Comparison of ENCODE assay signal across 1 cellular context in genomic region chr16:81779540-81780320, GRCh38.
A peak's percentile ranks its signal among the peaks of the same experiment; 100 is the strongest.
TF ChIP-seq lines count a peak whose summit lies in the region.

No MANE protein-coding gene starts in this region.

TF ChIP-seq in GM12878, 131 proteins besides CTCF, POLR2A, EP300 and RAD21 (continued from another document and continues in another):
- no peak for TF ChIP-seq ZNF592 (IDR thresholded peaks at IDR 0.05)
- no peak for TF ChIP-seq KDM1A (IDR thresholded peaks at IDR 0.05; ENCODE audit: borderline replicate concordance)
- TF ChIP-seq SIX5 (IDR thresholded peaks at IDR 0.05; ENCODE audit: low read depth, low read length, severe bottlenecking), result no peak
- no peak for TF ChIP-seq SIN3A (IDR thresholded peaks at IDR 0.05; ENCODE audit: low read depth, low read length)
- TF ChIP-seq PKNOX1 (IDR thresholded peaks at IDR 0.05), result no peak
- no peak for TF ChIP-seq CEBPZ (IDR thresholded peaks at IDR 0.05; ENCODE audit: low read depth, low read length)
- no peak for TF ChIP-seq IRF5 (IDR thresholded peaks at IDR 0.05; ENCODE audit: borderline replicate concordance)
- TF ChIP-seq DPF2 (IDR thresholded peaks at IDR 0.05), result peak; percentile 9
- TF ChIP-seq NR2F1 (conservative IDR thresholded peaks at IDR 0.05), result peak; percentile 91
- peak; percentile 77; the same call in 1 of the 2 replicates for TF ChIP-seq IKZF1 (conservative IDR thresholded peaks at IDR 0.05)
- no peak for TF ChIP-seq HDAC2 (IDR thresholded peaks at IDR 0.05)
- no peak for TF ChIP-seq TARDBP (IDR thresholded peaks at IDR 0.05; ENCODE audit: borderline replicate concordance)
- 0 out of 2 replicates have a peak, but pooled peaks have one; percentile 24 for TF ChIP-seq GATAD2B (conservative IDR thresholded peaks at IDR 0.05; ENCODE audit: low read depth)
- TF ChIP-seq ZBTB4 (CRISPR knock-in tag; IDR thresholded peaks at IDR 0.05), result no peak
- TF ChIP-seq ZBED1 (IDR thresholded peaks at IDR 0.05; ENCODE audit: borderline replicate concordance), result peak; percentile 44; the same call in 1 of the 2 replicates
- no peak for TF ChIP-seq TCF3 (IDR thresholded peaks at IDR 0.05; ENCODE audit: borderline replicate concordance, insufficient read depth, low read depth, low read length)
- no peak for TF ChIP-seq NR2C2 (IDR thresholded peaks at IDR 0.05; ENCODE audit: borderline replicate concordance, control insufficient read depth, insufficient read length, low read depth)
- TF ChIP-seq GABPA (IDR thresholded peaks at IDR 0.05; ENCODE audit: low read depth), result no peak
- TF ChIP-seq ASH2L (IDR thresholded peaks at IDR 0.05; ENCODE audit: borderline replicate concordance, low read depth), result 0 out of 2 replicates have a peak, but pooled peaks have one; percentile 26
- no peak for TF ChIP-seq MYB (IDR thresholded peaks at IDR 0.05; ENCODE audit: borderline replicate concordance, low read depth, low read length)
- 0 out of 2 replicates have a peak, but pooled peaks have one; percentile 29 for TF ChIP-seq NKRF (conservative IDR thresholded peaks at IDR 0.05)
- peak; percentile 53; the same call in 1 of the 2 replicates for TF ChIP-seq MLLT1 (IDR thresholded peaks at IDR 0.05)
- peak; percentile 29; the same call in 1 of the 2 replicates for TF ChIP-seq MTA2 (IDR thresholded peaks at IDR 0.05; ENCODE audit: low read depth)
- peak; percentile 58 for TF ChIP-seq NR2C1 (IDR thresholded peaks at IDR 0.05)
- no peak for TF ChIP-seq BACH1 (IDR thresholded peaks at IDR 0.05; ENCODE audit: borderline replicate concordance)
- TF ChIP-seq E4F1 (IDR thresholded peaks at IDR 0.05; ENCODE audit: borderline replicate concordance, partially characterized antibody), result no peak
- TF ChIP-seq BRCA1 (IDR thresholded peaks at IDR 0.05; ENCODE audit: low read depth, low read length), result no peak
- TF ChIP-seq ZNF207 (IDR thresholded peaks at IDR 0.05; ENCODE audit: borderline replicate concordance), result no peak
- TF ChIP-seq BCL3 (IDR thresholded peaks at IDR 0.05; ENCODE audit: borderline replicate concordance, insufficient read depth, low read depth, low read length, poor library complexity, severe bottlenecking), result no peak
- no peak for TF ChIP-seq MEF2B (IDR thresholded peaks at IDR 0.05; ENCODE audit: partially characterized antibody, poor library complexity, severe bottlenecking)
- TF ChIP-seq KAT2A (conservative IDR thresholded peaks at IDR 0.05; ENCODE audit: control insufficient read depth, low read depth, low read length), result no peak
